ENCODE assay signal across 14 cellular contexts in the genomic region with DNA sequence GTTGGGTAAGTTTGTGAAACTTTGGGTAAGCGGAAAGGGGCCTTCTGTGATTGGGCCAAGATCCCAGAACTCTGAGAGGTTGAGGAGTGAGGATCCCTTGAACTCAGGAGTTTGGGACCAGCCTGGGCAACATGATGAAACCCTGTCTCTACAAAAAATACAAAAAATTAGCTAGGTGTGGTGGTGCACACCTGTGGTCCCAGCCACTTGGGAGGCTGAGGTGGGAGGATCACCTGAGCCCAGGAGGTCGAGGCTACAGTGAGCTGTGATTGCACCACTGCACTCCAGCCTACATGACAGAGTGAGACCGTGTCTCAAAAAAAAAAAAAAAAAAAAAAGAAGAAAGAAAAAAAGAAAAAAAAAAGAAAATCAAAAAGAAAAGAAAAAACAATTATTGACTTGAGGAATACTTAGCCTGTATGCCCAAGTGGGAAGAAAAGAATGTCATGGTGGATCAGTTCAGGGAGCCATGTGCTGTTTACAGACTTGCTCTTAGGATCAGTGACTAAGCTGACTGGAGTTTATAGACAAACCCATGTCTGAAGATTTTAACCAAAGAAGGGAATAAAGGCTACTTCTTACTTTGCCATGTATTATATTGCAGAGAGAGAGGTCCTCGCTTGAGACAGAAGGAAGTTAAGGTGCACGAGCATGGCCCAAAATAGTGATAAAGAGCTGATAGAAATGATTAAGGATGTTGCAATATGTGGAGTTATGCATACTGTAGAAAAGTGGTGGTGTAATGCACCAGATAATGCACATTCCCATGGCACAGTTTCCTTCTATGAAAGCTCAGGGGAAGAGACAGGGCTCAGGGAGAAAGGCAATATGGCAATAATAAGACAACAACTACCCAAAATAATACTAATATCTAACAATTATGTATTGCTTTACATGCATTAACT. TPM values are rescaled to one million over a fixed set of nuclear protein-coding genes. Genes with fewer than 3 reads are reported as not detected.
DNase-seq lines count a peak whose midpoint lies in the region; ATAC-seq and TF ChIP-seq lines count a peak whose summit lies in the region.
"Had no signal": no experiment of that assay in that cellular context is flagged by ENCODE, and none has a peak within 500 bp of the region (broad histone marks: within the 10 kb centered on the region; RNA-seq: fewer than 3 reads in every experiment).

No MANE protein-coding gene starts in this region.

- H3K27ac ChIP-seq in fibroblast of lung (ENCODE audit: insufficient read depth, low read length) (no peak overlapping the region), ovary (no peak overlapping the region)
- H3K27ac ChIP-seq in CD4-positive, alpha-beta memory T cell (ENCODE audit: low read depth, low read length) = no peak overlapping the region
- H3K27ac ChIP-seq: C4-2B, parathyroid adenoma had no signal

- peaks cover 0 to under 1% (median under 1%) of the 10 kb centered on the region in 8 donors for H3K9me3 Mint-ChIP-seq in CD4-positive, alpha-beta memory T cell

- no peaks in the 10 kb centered on the region for H3K36me3 Mint-ChIP-seq in CD4-positive, alpha-beta memory T cell

- WGBS in ovary, 3 donors = 65 to 74% (median 65%) methylated on average over 5 of the region's 5 CpGs

- TF ChIP-seq CTCF in AG10803 (conservative IDR thresholded peaks at IDR 0.05; ENCODE audit: low read length) (no peak), NB4 (IDR thresholded peaks at IDR 0.05; ENCODE audit: low read depth, low read length) (no peak), fibroblast of lung (conservative IDR thresholded peaks at IDR 0.05 in 1 of 2, IDR thresholded peaks at IDR 0.05 in 1 of 2; ENCODE audit: low read depth in 1 of 2, low read length in 2 of 2) (no peak), ovary (IDR thresholded peaks at IDR 0.05) (no peak)

- H3K27me3 ChIP-seq in fibroblast of lung (ENCODE audit: control insufficient read depth, insufficient read depth, low read length) (no peaks in the 10 kb centered on the region), ovary (no peaks in the 10 kb centered on the region), HAP-1 (ENCODE audit: low read depth) (no peaks in the 10 kb centered on the region)
- H3K27me3 ChIP-seq in CD4-positive, alpha-beta memory T cell (ENCODE audit: insufficient read depth, low read length) = no peaks in the 10 kb centered on the region

- H3K4me1 Mint-ChIP-seq in CD4-positive, alpha-beta memory T cell = no peaks in the 10 kb centered on the region
- H3K4me1 Mint-ChIP-seq: central memory CD8-positive, alpha-beta T cell had no signal

- H3K36me3 ChIP-seq in fibroblast of lung (ENCODE audit: control insufficient read depth, insufficient read depth, low read length) (no peaks in the 10 kb centered on the region), ovary (no peaks in the 10 kb centered on the region), HAP-1 (replicated peaks) (no peaks in the 10 kb centered on the region)
- no peaks in the 10 kb centered on the region for H3K36me3 ChIP-seq in CD4-positive, alpha-beta memory T cell (ENCODE audit: insufficient read depth, low read length)

- DNase-seq in AG10803 (ENCODE audit: low read depth) = peak; percentile 37
- peak; percentile 13 for DNase-seq in NB4 (ENCODE audit: low read depth)
- peak; percentile 31 to 66 for DNase-seq in fibroblast of lung (ENCODE audit: low read depth in 2 of 2)
- DNase-seq in ovary = no peak
- DNase-seq in CD4-positive, alpha-beta memory T cell = no peak
- no peak for DNase-seq in NCI-H2081 treated with DMSO at 0.1 percent for 48 hours (lab: John Stamatoyannopoulos, UW)
- no peak for DNase-seq in HAP-1 (ENCODE audit: low spot score in 2 of 2)
- DNase-seq: activated naive CD4-positive, alpha-beta T cell treated with anti-CD3 and anti-CD28 coated beads, Interleukin-2, amount 50 U/mL, for 16 hours; GF-D8; NCI-H187 treated with DMSO at 0.1 percent for 48 hours had no signal

- TF ChIP-seq POLR2A in NB4 (IDR thresholded peaks at IDR 0.05; ENCODE audit: extremely low read depth, insufficient read length) = no peak
- TF ChIP-seq POLR2A in ovary (IDR thresholded peaks at IDR 0.05) = no peak

- H3K9ac ChIP-seq in fibroblast of lung (ENCODE audit: insufficient read depth, low read length) = no peak overlapping the region
- H3K9ac ChIP-seq: parathyroid adenoma had no signal

- intact Hi-C loops in ovary (cut with DNase I) = loop anchor here in 1 of 4 donors (5.0 kb wide), 1 partner anchor 223 kb away; no protein-coding TSS in a partner anchor
- intact Hi-C loops in CD4-positive, alpha-beta memory T cell (cut with micrococcal nuclease) = no loop called here

- no peaks in the 10 kb centered on the region for H4K20me1 ChIP-seq in fibroblast of lung (ENCODE audit: control insufficient read depth, extremely low read depth, insufficient read depth, low read length)

- no peaks in the 10 kb centered on the region for H3K4me1 ChIP-seq in fibroblast of lung (ENCODE audit: control insufficient read depth, extremely low read depth, insufficient read depth, low read length)
- H3K4me1 ChIP-seq in ovary (ENCODE audit: insufficient read depth) = no peaks in the 10 kb centered on the region
- H3K4me1 ChIP-seq in CD4-positive, alpha-beta memory T cell (ENCODE audit: insufficient read depth, low read length) = no peaks in the 10 kb centered on the region
- H3K4me1 ChIP-seq in HAP-1 = no peaks in the 10 kb centered on the region
- H3K4me1 ChIP-seq: parathyroid adenoma had no signal

- H3K79me2 ChIP-seq in fibroblast of lung (ENCODE audit: control insufficient read depth, insufficient read depth, low read length) = no peaks in the 10 kb centered on the region
- H3K79me2 ChIP-seq: parathyroid adenoma had no signal

- H3K27ac Mint-ChIP-seq in CD4-positive, alpha-beta memory T cell = no peak overlapping the region

- H3K4me2 ChIP-seq in fibroblast of lung (ENCODE audit: extremely low read depth, insufficient read depth, low read length) = no peak overlapping the region

- POLR2A ChIA-PET in CD4-positive, alpha-beta memory T cell (lab: Charles Lee; ENCODE audit: partially characterized antibody) = interaction anchor here (0.6 kb wide), 1 partner anchor 81 kb away, joined by 3 read pairs; no protein-coding TSS in a partner anchor

- no peak for ATAC-seq in GM21529 (IDR thresholded peaks at IDR 0.05; ENCODE audit: unreplicated experiment)

- no peaks in the 10 kb centered on the region for H3K9me3 ChIP-seq in fibroblast of lung (ENCODE audit: control insufficient read depth, insufficient read depth, low read depth, low read length)
- no peaks in the 10 kb centered on the region for H3K9me3 ChIP-seq in ovary
- H3K9me3 ChIP-seq in CD4-positive, alpha-beta memory T cell (ENCODE audit: control insufficient read depth in 1 of 2, low read length in 2 of 2) = no peaks in the 10 kb centered on the region
- no peaks in the 10 kb centered on the region for H3K9me3 ChIP-seq in HAP-1

- in situ Hi-C loops in HAP-1 (cut with MboI; ENCODE audit: low sequenced_read_pairs) = loop anchor here (10.0 kb wide), 1 partner anchor 351 kb away; a partner anchor contains a TSS

- no peak overlapping the region for H3K4me3 ChIP-seq in AG10803 (ENCODE audit: low read length)
- no peak overlapping the region for H3K4me3 ChIP-seq in NB4 (ENCODE audit: low read depth, low read length)
- H3K4me3 ChIP-seq in fibroblast of lung (replicated peaks in 1 of 4; ENCODE audit: control extremely low read depth in 1 of 4, insufficient read depth in 1 of 4, low read depth in 3 of 4, low read length in 4 of 4) = no peak overlapping the region
- peak overlapping the region; percentile 16 for H3K4me3 ChIP-seq in ovary
- H3K4me3 ChIP-seq in CD4-positive, alpha-beta memory T cell (ENCODE audit: low read length in 2 of 2) = no peak overlapping the region
- no peak overlapping the region for H3K4me3 ChIP-seq in HAP-1

- peaks cover 2% of the 10 kb centered on the region in 2 donors for H3K27me3 Mint-ChIP-seq in CD4-positive, alpha-beta memory T cell

- no peak overlapping the region for H3K4me3 Mint-ChIP-seq in CD4-positive, alpha-beta memory T cell
- H3K4me3 Mint-ChIP-seq: central memory CD8-positive, alpha-beta T cell had no signal

- TF ChIP-seq EP300 in ovary (IDR thresholded peaks at IDR 0.05) = no peak

- no peak overlapping the region for H2AFZ ChIP-seq in fibroblast of lung (ENCODE audit: low read length)
- H2AFZ ChIP-seq: parathyroid adenoma had no signal

- CTCF ChIA-PET in CD4-positive, alpha-beta memory T cell (lab: Charles Lee; ENCODE audit: partially characterized antibody) = interaction anchor here (1.1 to 11.8 kb wide), 2 partner anchors 15 to 224 kb away, joined by 3 to 102 read pairs; no protein-coding TSS in a partner anchor

RNA-seq across cellular contexts. Expression of a gene that starts 0.9 kb away (rescaled TPM):
- 1.5 and 2.3 TPM in 2 replicates for total RNA-seq in fibroblast of lung
- 0.59 and 1.4 TPM in 2 replicates for polyA plus RNA-seq in fibroblast of lung
- 1.0 and 1.2 TPM in 2 replicates for polyA plus RNA-seq in fibroblast of lung (2012)
- polyA minus RNA-seq in fibroblast of lung (ENCODE audit: low replicate concordance) = 1.1 TPM in 1 of 2 replicates, not detected in the other
- 10 to 100 TPM in 2 of 7 donors, 1 to 10 TPM in 4, under 1 TPM in 1; 0.90 to 13.4 (median 3.1) TPM for total RNA-seq in ovary
- polyA plus RNA-seq in ovary = 10 to 100 TPM in 1 of 2 donors, 1 to 10 TPM in 1; 6.7 to 39.4 TPM
- total RNA-seq in CD4-positive, alpha-beta memory T cell = 1 to 10 TPM in 1 of 2 experiments, under 1 TPM in 1; 0.78 to 1.9 TPM
- 1 to 10 TPM; 1.6 to 2.2 TPM for polyA plus RNA-seq in CD4-positive, alpha-beta memory T cell

RNA-seq across cellular contexts. Expression of a gene that starts 11.9 kb away (rescaled TPM):
- total RNA-seq in fibroblast of lung = 4.9 and 6.1 TPM in 2 replicates
- polyA plus RNA-seq in fibroblast of lung = 7.1 and 22.6 TPM in 2 replicates
- 4.0 and 11.5 TPM in 2 replicates for polyA plus RNA-seq in fibroblast of lung (2012)
- polyA minus RNA-seq in fibroblast of lung (ENCODE audit: low replicate concordance) = 3.3 TPM in 1 of 2 replicates, not detected in the other
- 10 to 100 TPM in 1 of 7 donors, 1 to 10 TPM in 6; 5.7 to 12.5 (median 7.7) TPM for total RNA-seq in ovary
- polyA plus RNA-seq in ovary = 1 to 10 TPM; 7.8 to 9.7 TPM
- total RNA-seq in CD4-positive, alpha-beta memory T cell = 10 to 100 TPM; 30.2 to 34.3 TPM
- polyA plus RNA-seq in CD4-positive, alpha-beta memory T cell = 10 to 100 TPM; 45.0 to 46.9 TPM

RNA-seq across cellular contexts. Expression of a gene that starts 38.9 kb away (rescaled TPM):
- total RNA-seq in fibroblast of lung = 1,188 and 1,487 TPM in 2 replicates
- polyA plus RNA-seq in fibroblast of lung = 971 and 1,242 TPM in 2 replicates
- 1,518 and 1,718 TPM in 2 replicates for polyA plus RNA-seq in fibroblast of lung (2012)
- polyA minus RNA-seq in fibroblast of lung (ENCODE audit: low replicate concordance) = 49.4 and 57.5 TPM in 2 replicates
- total RNA-seq in ovary = 1,000 to 10,000 TPM; 1,240 to 2,316 (median 1,807) TPM
- 1,000 to 10,000 TPM; 2,768 to 3,183 TPM for polyA plus RNA-seq in ovary
- total RNA-seq in CD4-positive, alpha-beta memory T cell = 1,000 to 10,000 TPM; 1,184 to 1,255 TPM
- 1,000 to 10,000 TPM; 1,025 to 1,184 TPM for polyA plus RNA-seq in CD4-positive, alpha-beta memory T cell

Comparison
In these comparisons a context has a peak if more than half of its experiments do, and no peak if none do; other contexts are left out.
1. DNase-seq: peak in AG10803 (single experiment), NB4 (single experiment) and fibroblast of lung (2 of 2); none in ovary (0 of 5), CD4-positive, alpha-beta memory T cell (0 of 5), NCI-H2081 treated with DMSO at 0.1 percent for 48 hours (single experiment) and HAP-1 (0 of 2).